In genomic region chr22:50209893-50210292, GRCh38 we compare ENCODE assay signal across 8 cellular contexts. TPM values are rescaled to one million over a fixed set of nuclear protein-coding genes. Genes with fewer than 3 reads are reported as not detected.
DNase-seq lines count a peak whose midpoint lies in the region; ATAC-seq and TF ChIP-seq lines count a peak whose summit lies in the region.

No MANE protein-coding gene starts in this region.

- H3K4me1 ChIP-seq in PC-9 (replicated peaks; ENCODE audit: insufficient read depth) (no peaks in the 10 kb centered on the region), gastroesophageal sphincter (peaks cover 0 to 44% (median 0%) of the 10 kb centered on the region in 3 donors), prostate gland (replicated peaks) (no peaks in the 10 kb centered on the region)

- no peak overlapping the region for H3K4me2 ChIP-seq in PC-9

- peaks cover 35% of the 10 kb centered on the region for H3K36me3 ChIP-seq in PC-9 (ENCODE audit: low read depth)
- peaks cover 0 to 100% of the 10 kb centered on the region in 2 donors for H3K36me3 ChIP-seq in gastroesophageal sphincter
- peaks cover 5 to 13% of the 10 kb centered on the region in 2 donors for H3K36me3 ChIP-seq in prostate gland

- H3K27ac ChIP-seq in PC-9 (no peak overlapping the region), gastroesophageal sphincter (no peak overlapping the region), prostate gland (no peak overlapping the region)

- POLR2A ChIA-PET in PC-9 (lab: Charles Lee; ENCODE audit: unreplicated experiment): no interaction called here

- ATAC-seq in gastroesophageal sphincter (peak; percentile 50), HG03135 (IDR thresholded peaks at IDR 0.05; ENCODE audit: unreplicated experiment) (no peak), GM18520 (IDR thresholded peaks at IDR 0.05; ENCODE audit: unreplicated experiment) (no peak)

- CTCF ChIA-PET in PC-9 (lab: Charles Lee): no interaction called here

- H3K27me3 ChIP-seq in PC-9 (ENCODE audit: insufficient read depth, low read depth) (no peaks in the 10 kb centered on the region), gastroesophageal sphincter (no peaks in the 10 kb centered on the region), prostate gland (replicated peaks; ENCODE audit: insufficient read depth) (no peaks in the 10 kb centered on the region)

- H3K9me3 ChIP-seq in PC-9 (ENCODE audit: insufficient read depth, low read depth): no peaks in the 10 kb centered on the region
- H3K9me3 ChIP-seq in gastroesophageal sphincter: no peaks in the 10 kb centered on the region
- H3K9me3 ChIP-seq in prostate gland: no peaks in the 10 kb centered on the region

- intact Hi-C loops in PC-9 (cut with micrococcal nuclease; ENCODE audit: unreplicated experiment): loop anchor here (1.0 kb wide), 1 partner anchor 61 kb away; no protein-coding TSS in a partner anchor
- intact Hi-C loops in prostate gland (cut with DNase I): loop anchor here (2.0 to 10.0 kb wide), 2 partner anchors 63 to 275 kb away; no protein-coding TSS in a partner anchor

- TF ChIP-seq EP300 in gastroesophageal sphincter (IDR thresholded peaks at IDR 0.05): no peak

- no peak overlapping the region for H2AFZ ChIP-seq in PC-9

- H4K20me1 ChIP-seq in PC-9 (ENCODE audit: insufficient read depth): peaks cover 72% of the 10 kb centered on the region

- TF ChIP-seq POLR2A in gastroesophageal sphincter (IDR thresholded peaks at IDR 0.05) (no peak), prostate gland (IDR thresholded peaks at IDR 0.05) (no peak)

- peaks cover 48% of the 10 kb centered on the region; the same call in 1 of the 2 replicates for H3F3A ChIP-seq in PC-9 (ENCODE audit: insufficient read depth, low read depth)

- 0% methylated on average over 4 of the region's 20 CpGs; no CpG with 5 or more reads in 1 of the 2 donors for WGBS in gastroesophageal sphincter (ENCODE audit: low coverage in 1 of 2), 2 donors
- 61% methylated on average over 20 of the region's 20 CpGs for WGBS in prostate gland

- H3K4me3 ChIP-seq in AG10803 (ENCODE audit: low read length) (no peak overlapping the region), PC-9 (no peak overlapping the region), gastroesophageal sphincter (no peak overlapping the region), prostate gland (no peak overlapping the region)

- DNase-seq in AG10803 (ENCODE audit: low read depth): peak; percentile 60
- peak; percentile 84 for DNase-seq in GM19238 (ENCODE audit: insufficient read length, low spot score)
- DNase-seq in PC-9: peak; percentile 48 to 53
- peak; percentile 86 for DNase-seq in activated effector memory CD4-positive, alpha-beta T cell treated with anti-CD3 and anti-CD28 coated beads, Interleukin-2, amount 50 U/mL, for 16 hours
- DNase-seq in prostate gland (ENCODE audit: low spot score): peak; percentile 57

- H3K79me2 ChIP-seq in PC-9 (ENCODE audit: low read depth): peaks cover 4% of the 10 kb centered on the region; the same call in 1 of the 2 replicates

- no TSS peak for BruUV-seq in PC-9 (replicated peaks; lab: Mats Ljungman, UMichigan)

- H3K9me2 ChIP-seq in PC-9 (ENCODE audit: insufficient read depth): no peaks in the 10 kb centered on the region

- TF ChIP-seq CTCF in AG10803 (conservative IDR thresholded peaks at IDR 0.05; ENCODE audit: low read length) (peak; percentile 86), PC-9 (conservative IDR thresholded peaks at IDR 0.05) (peak; percentile 98), gastroesophageal sphincter (IDR thresholded peaks at IDR 0.05) (peak in 3 of 4 experiments; percentile 73 to 87 (median 82)), prostate gland (IDR thresholded peaks at IDR 0.05) (peak; percentile 66 to 88 (median 84))

RNA-seq across cellular contexts. Expression of gene SELENOO, which starts 9.1 kb away (rescaled TPM):
- total RNA-seq in PC-9 (2021): 27.4 and 36.2 TPM in 2 replicates
- 10 to 100 TPM; 19.9 to 42.6 (median 27.3) TPM for total RNA-seq in gastroesophageal sphincter
- total RNA-seq in prostate gland: 10 to 100 TPM; 51.8 to 58.5 TPM

RNA-seq across cellular contexts. Expression of gene TRABD, which starts 24.2 kb away (rescaled TPM):
- total RNA-seq in PC-9 (2021) (68.2 and 78.8 TPM in 2 replicates), gastroesophageal sphincter (10 to 100 TPM; 15.7 to 22.0 (median 19.0) TPM), prostate gland (10 to 100 TPM; 39.1 to 43.1 TPM)

RNA-seq across cellular contexts. Expression of gene TUBGCP6, which starts 34.9 kb away (rescaled TPM):
- total RNA-seq in PC-9 (2021) (31.3 and 34.8 TPM in 2 replicates), gastroesophageal sphincter (10 to 100 TPM; 26.1 to 48.3 (median 37.4) TPM), prostate gland (100 to 1,000 TPM in 1 of 2 donors, 10 to 100 TPM in 1; 56.3 to 117 TPM)

RNA-seq across cellular contexts. Expression of gene PANX2, which starts 39.4 kb away (rescaled TPM):
- total RNA-seq in PC-9 (2021) (46.3 and 51.7 TPM in 2 replicates), gastroesophageal sphincter (under 1 TPM in 2 of 4 donors, not detected in 2; 0.13 to 0.46 TPM), prostate gland (1 to 10 TPM; 7.5 to 9.5 TPM)

RNA-seq across cellular contexts. Expression of gene HDAC10, which starts 41.2 kb away (rescaled TPM):
- total RNA-seq in PC-9 (2021): 80.5 and 101 TPM in 2 replicates
- 10 to 100 TPM in 3 of 4 donors, 1 to 10 TPM in 1; 9.4 to 24.7 (median 12.5) TPM for total RNA-seq in gastroesophageal sphincter
- 10 to 100 TPM; 36.9 to 41.3 TPM for total RNA-seq in prostate gland
